3 cellular contexts compared by ENCODE assay signal in genomic region chr16:73060948-73061495, GRCh38.
A peak's percentile ranks its signal among the peaks of the same experiment; 100 is the strongest.
TF ChIP-seq lines count a peak whose summit lies in the region.

No MANE protein-coding gene starts in this region.

TF ChIP-seq in SK-N-SH, 30 proteins besides CTCF, POLR2A, EP300 and RAD21 (continues in another document):
- TF ChIP-seq SMC3 (IDR thresholded peaks at IDR 0.05; ENCODE audit: low read depth, low read length) (no peak), IRF3 (IDR thresholded peaks at IDR 0.05; ENCODE audit: low read depth, low read length) (no peak), RXRA (IDR thresholded peaks at IDR 0.05; ENCODE audit: borderline replicate concordance, low read depth) (no peak), CHD2 (IDR thresholded peaks at IDR 0.05; ENCODE audit: low read length, partially characterized antibody) (no peak), SIN3A (IDR thresholded peaks at IDR 0.05; ENCODE audit: borderline replicate concordance, low read depth, low read length) (no peak), ZBTB33 (IDR thresholded peaks at IDR 0.05; ENCODE audit: borderline replicate concordance, low read depth) (no peak), ELF1 (IDR thresholded peaks at IDR 0.05) (no peak), YY1 (IDR thresholded peaks at IDR 0.05; ENCODE audit: low read depth) (no peak), JUND (IDR thresholded peaks at IDR 0.05) (no peak), MXI1 (IDR thresholded peaks at IDR 0.05; ENCODE audit: low read depth, low read length) (no peak), FOXM1 (IDR thresholded peaks at IDR 0.05; ENCODE audit: low read depth) (no peak)
- TF ChIP-seq, protein P1, sequence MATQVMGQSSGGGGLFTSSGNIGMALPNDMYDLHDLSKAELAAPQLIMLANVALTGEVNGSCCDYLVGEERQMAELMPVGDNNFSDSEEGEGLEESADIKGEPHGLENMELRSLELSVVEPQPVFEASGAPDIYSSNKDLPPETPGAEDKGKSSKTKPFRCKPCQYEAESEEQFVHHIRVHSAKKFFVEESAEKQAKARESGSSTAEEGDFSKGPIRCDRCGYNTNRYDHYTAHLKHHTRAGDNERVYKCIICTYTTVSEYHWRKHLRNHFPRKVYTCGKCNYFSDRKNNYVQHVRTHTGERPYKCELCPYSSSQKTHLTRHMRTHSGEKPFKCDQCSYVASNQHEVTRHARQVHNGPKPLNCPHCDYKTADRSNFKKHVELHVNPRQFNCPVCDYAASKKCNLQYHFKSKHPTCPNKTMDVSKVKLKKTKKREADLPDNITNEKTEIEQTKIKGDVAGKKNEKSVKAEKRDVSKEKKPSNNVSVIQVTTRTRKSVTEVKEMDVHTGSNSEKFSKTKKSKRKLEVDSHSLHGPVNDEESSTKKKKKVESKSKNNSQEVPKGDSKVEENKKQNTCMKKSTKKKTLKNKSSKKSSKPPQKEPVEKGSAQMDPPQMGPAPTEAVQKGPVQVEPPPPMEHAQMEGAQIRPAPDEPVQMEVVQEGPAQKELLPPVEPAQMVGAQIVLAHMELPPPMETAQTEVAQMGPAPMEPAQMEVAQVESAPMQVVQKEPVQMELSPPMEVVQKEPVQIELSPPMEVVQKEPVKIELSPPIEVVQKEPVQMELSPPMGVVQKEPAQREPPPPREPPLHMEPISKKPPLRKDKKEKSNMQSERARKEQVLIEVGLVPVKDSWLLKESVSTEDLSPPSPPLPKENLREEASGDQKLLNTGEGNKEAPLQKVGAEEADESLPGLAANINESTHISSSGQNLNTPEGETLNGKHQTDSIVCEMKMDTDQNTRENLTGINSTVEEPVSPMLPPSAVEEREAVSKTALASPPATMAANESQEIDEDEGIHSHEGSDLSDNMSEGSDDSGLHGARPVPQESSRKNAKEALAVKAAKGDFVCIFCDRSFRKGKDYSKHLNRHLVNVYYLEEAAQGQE (IDR thresholded peaks at IDR 0.05; ENCODE audit: low read depth, low read length): no peak

TF ChIP-seq in SK-N-SH treated with all-trans-retinoic acid at 6 μM for 48 hours, 23 proteins besides CTCF, POLR2A, EP300 and RAD21:
- TF ChIP-seq ZC3H10 (CRISPR knock-in tag; IDR thresholded peaks at IDR 0.05) (no peak), CSDC2 (CRISPR knock-in tag; IDR thresholded peaks at IDR 0.05) (no peak), ISL1 (CRISPR knock-in tag; IDR thresholded peaks at IDR 0.05) (no peak), GLIS3 (CRISPR knock-in tag; IDR thresholded peaks at IDR 0.05) (no peak), ZNF8 (CRISPR knock-in tag; IDR thresholded peaks at IDR 0.05) (no peak), TOX (CRISPR knock-in tag; IDR thresholded peaks at IDR 0.05; ENCODE audit: borderline replicate concordance) (no peak)
- TF ChIP-seq, protein P2, sequence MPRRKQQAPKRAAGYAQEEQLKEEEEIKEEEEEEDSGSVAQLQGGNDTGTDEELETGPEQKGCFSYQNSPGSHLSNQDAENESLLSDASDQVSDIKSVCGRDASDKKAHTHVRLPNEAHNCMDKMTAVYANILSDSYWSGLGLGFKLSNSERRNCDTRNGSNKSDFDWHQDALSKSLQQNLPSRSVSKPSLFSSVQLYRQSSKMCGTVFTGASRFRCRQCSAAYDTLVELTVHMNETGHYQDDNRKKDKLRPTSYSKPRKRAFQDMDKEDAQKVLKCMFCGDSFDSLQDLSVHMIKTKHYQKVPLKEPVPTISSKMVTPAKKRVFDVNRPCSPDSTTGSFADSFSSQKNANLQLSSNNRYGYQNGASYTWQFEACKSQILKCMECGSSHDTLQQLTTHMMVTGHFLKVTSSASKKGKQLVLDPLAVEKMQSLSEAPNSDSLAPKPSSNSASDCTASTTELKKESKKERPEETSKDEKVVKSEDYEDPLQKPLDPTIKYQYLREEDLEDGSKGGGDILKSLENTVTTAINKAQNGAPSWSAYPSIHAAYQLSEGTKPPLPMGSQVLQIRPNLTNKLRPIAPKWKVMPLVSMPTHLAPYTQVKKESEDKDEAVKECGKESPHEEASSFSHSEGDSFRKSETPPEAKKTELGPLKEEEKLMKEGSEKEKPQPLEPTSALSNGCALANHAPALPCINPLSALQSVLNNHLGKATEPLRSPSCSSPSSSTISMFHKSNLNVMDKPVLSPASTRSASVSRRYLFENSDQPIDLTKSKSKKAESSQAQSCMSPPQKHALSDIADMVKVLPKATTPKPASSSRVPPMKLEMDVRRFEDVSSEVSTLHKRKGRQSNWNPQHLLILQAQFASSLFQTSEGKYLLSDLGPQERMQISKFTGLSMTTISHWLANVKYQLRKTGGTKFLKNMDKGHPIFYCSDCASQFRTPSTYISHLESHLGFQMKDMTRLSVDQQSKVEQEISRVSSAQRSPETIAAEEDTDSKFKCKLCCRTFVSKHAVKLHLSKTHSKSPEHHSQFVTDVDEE (CRISPR knock-in tag; IDR thresholded peaks at IDR 0.05): no peak
- TF ChIP-seq, protein P3, sequence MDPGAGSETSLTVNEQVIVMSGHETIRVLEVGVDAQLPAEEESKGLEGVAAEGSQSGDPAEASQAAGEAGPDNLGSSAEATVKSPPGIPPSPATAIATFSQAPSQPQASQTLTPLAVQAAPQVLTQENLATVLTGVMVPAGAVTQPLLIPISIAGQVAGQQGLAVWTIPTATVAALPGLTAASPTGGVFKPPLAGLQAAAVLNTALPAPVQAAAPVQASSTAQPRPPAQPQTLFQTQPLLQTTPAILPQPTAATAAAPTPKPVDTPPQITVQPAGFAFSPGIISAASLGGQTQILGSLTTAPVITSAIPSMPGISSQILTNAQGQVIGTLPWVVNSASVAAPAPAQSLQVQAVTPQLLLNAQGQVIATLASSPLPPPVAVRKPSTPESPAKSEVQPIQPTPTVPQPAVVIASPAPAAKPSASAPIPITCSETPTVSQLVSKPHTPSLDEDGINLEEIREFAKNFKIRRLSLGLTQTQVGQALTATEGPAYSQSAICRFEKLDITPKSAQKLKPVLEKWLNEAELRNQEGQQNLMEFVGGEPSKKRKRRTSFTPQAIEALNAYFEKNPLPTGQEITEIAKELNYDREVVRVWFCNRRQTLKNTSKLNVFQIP (CRISPR knock-in tag; IDR thresholded peaks at IDR 0.05; ENCODE audit: borderline replicate concordance, low read depth): no peak
- TF ChIP-seq, protein P4, sequence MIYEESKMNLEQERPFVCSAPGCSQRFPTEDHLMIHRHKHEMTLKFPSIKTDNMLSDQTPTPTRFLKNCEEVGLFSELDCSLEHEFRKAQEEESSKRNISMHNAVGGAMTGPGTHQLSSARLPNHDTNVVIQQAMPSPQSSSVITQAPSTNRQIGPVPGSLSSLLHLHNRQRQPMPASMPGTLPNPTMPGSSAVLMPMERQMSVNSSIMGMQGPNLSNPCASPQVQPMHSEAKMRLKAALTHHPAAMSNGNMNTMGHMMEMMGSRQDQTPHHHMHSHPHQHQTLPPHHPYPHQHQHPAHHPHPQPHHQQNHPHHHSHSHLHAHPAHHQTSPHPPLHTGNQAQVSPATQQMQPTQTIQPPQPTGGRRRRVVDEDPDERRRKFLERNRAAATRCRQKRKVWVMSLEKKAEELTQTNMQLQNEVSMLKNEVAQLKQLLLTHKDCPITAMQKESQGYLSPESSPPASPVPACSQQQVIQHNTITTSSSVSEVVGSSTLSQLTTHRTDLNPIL (CRISPR knock-in tag; IDR thresholded peaks at IDR 0.05; ENCODE audit: low read depth): no peak

TF ChIP-seq in H1, 55 proteins besides CTCF, POLR2A, EP300 and RAD21:
- TF ChIP-seq SP1 (IDR thresholded peaks at IDR 0.05; ENCODE audit: low read depth, low read length) (peak; percentile 40; the same call in 1 of the 2 replicates), NANOG (IDR thresholded peaks at IDR 0.05; ENCODE audit: insufficient read depth, low read depth, low read length, poor library complexity, severe bottlenecking) (peak; percentile 73), CHD7 (IDR thresholded peaks at IDR 0.05; ENCODE audit: insufficient replicate concordance, low read length) (peak; percentile 62), SIRT6 (IDR thresholded peaks at IDR 0.05; ENCODE audit: low read length) (no peak), TBP (IDR thresholded peaks at IDR 0.05; ENCODE audit: low read depth, low read length) (no peak)
